21 cellular contexts compared by ENCODE assay signal in the genomic region with DNA sequence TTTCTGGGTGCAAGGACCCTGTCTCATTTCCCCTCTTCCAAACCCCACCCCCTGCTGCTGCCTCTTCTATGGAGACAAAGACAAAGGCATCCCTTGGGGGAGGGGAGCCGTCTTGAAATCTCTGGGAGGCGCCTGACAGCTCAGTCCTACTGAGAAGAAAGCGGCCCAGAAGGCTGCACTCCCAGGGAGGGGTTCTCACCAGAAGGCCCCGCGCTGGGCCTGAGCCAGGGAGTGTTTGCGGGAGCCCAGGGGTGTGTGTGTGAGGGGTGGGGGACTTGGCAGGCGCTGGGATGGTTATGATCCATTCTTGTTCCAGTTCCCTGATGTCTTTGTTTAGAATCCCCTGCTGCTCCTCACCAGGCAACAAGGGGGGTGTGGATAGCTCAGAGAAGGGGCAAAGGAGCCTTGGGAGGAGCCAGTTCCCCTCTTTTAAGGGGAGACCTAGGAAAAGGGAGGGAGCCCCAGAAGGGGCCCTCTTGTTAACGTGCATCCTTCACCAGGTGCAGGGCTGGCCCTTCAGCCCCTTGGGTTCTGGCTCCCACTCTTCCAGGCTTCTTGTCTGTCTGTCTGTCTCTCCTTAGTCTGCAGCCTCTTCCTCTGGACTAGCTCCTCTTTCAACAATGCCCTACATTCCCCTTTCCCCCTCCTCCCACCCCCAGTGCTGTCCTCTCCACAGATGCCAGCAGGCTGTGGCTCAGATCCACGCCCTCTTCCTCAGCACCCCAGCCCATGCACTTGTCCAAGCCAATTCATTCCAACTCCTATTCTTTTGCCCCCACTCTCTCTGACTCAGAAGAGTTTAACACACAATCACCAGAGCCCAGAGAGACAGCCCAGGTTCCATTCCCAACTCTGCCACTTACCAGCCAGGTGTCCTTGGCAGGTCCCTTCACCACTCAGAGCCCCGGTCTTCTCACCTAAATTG. TPM values are rescaled to one million over a fixed set of nuclear protein-coding genes. Genes with fewer than 3 reads are reported as not detected.
DNase-seq lines count a peak whose midpoint lies in the region; ATAC-seq and TF ChIP-seq lines count a peak whose summit lies in the region.
"Had no signal": no experiment of that assay in that cellular context is flagged by ENCODE, and none has a peak within 500 bp of the region (broad histone marks: within the 10 kb centered on the region; RNA-seq: fewer than 3 reads in every experiment).

No MANE protein-coding gene starts in this region.

- 0 out of 2 replicates have a peak overlapping the region, but pooled peaks have one; percentile 7 for H3K4me3 ChIP-seq in iPS-20b (ENCODE audit: low read length)
- no peak overlapping the region for H3K4me3 ChIP-seq in sigmoid colon
- H3K4me3 ChIP-seq: heart right ventricle, tibial artery had no signal

- no peak for TF ChIP-seq CTCF in sigmoid colon (IDR thresholded peaks at IDR 0.05)

- H3K36me3 ChIP-seq in iPS-20b (ENCODE audit: insufficient read depth, low read depth, low read length) (no peaks in the 10 kb centered on the region), sigmoid colon (no peaks in the 10 kb centered on the region)
- H3K36me3 ChIP-seq: heart right ventricle, tibial artery had no signal

- no peak for TF ChIP-seq POLR2A in sigmoid colon (IDR thresholded peaks at IDR 0.05)

- no peaks in the 10 kb centered on the region for H3K9me3 ChIP-seq in iPS-20b (ENCODE audit: insufficient read depth, low read depth, low read length)
- no peaks in the 10 kb centered on the region for H3K9me3 ChIP-seq in sigmoid colon
- H3K9me3 ChIP-seq: heart right ventricle, tibial artery had no signal

- no peak overlapping the region for H3K9ac ChIP-seq in iPS-20b (ENCODE audit: low read depth, low read length)

- 58 to 62% methylated on average over 10 of the region's 10 CpGs for WGBS in sigmoid colon, 2 donors

- no peak for TF ChIP-seq EP300 in sigmoid colon (IDR thresholded peaks at IDR 0.05)

- no peak for ATAC-seq in GM21529 (IDR thresholded peaks at IDR 0.05; ENCODE audit: unreplicated experiment)
- ATAC-seq: heart right ventricle; stimulated activated naive B cell treated with anti-CD40 and anti-IgM and Interleukin-4, amounts not matched to agents 10 μg/mL and 1 μg/mL and 100 μg/mL, for 72 hours had no signal

- H3K4me1 ChIP-seq in iPS-20b (ENCODE audit: insufficient read depth, low read length) (peaks cover 14% of the 10 kb centered on the region), sigmoid colon (no peaks in the 10 kb centered on the region)
- H3K4me1 ChIP-seq: heart right ventricle, tibial artery had no signal

- H3K27ac ChIP-seq in iPS-20b (ENCODE audit: low read length): no peak overlapping the region
- H3K27ac ChIP-seq in sigmoid colon: no peak overlapping the region
- H3K27ac ChIP-seq: heart right ventricle, tibial artery had no signal

- DNase-seq in NCI-H345 (lab: John Stamatoyannopoulos, UW) (peak; percentile 52), NCI-H345 treated with DMSO at 0.1 percent for 48 hours (lab: John Stamatoyannopoulos, UW; ENCODE audit: unreplicated experiment) (no peak), NCI-H69 (lab: John Stamatoyannopoulos, UW) (peak; percentile 95), sigmoid colon (peak; percentile 24), COLO829 (ENCODE audit: low spot score) (no peak)
- no peak for DNase-seq in stimulated activated CD4-positive, alpha-beta T cell treated with anti-CD3 and anti-CD28 coated beads, Interleukin-1b, Interleukin-23, amount 100 ng/mL, for 48 hours
- DNase-seq: activated naive CD4-positive, alpha-beta T cell; CD4-positive, alpha-beta T cell; cerebellar nuclear complex; heart right ventricle; IMR-90; kidney; mesenchymal stem cell; MM.1S; NCI-H187 treated with DMSO at 0.1 percent for 48 hours; NCI-H774; nephron progenitor cell; stimulated activated naive B cell treated with anti-CD40 and anti-IgM and Interleukin-4, amounts not matched to agents 10 μg/mL and 1 μg/mL and 100 μg/mL, for 72 hours; tibial artery had no signal

- intact Hi-C loops in sigmoid colon (cut with DNase I): no loop called here

- H3K27me3 ChIP-seq in iPS-20b (ENCODE audit: insufficient read depth, low read length): peaks cover 47% of the 10 kb centered on the region
- H3K27me3 ChIP-seq in sigmoid colon: no peaks in the 10 kb centered on the region

RNA-seq across cellular contexts. Expression of a gene that starts 45.4 kb away (rescaled TPM):
- 100 to 1,000 TPM in 2 of 4 donors, 10 to 100 TPM in 2; 35.7 to 162 (median 101) TPM for total RNA-seq in sigmoid colon
- polyA plus RNA-seq in sigmoid colon: 10 to 100 TPM; 19.2 to 45.0 (median 24.0) TPM

Comparison
In these comparisons a context has a peak if more than half of its experiments do, and no peak if none do; other contexts are left out.
1. DNase-seq: peak in NCI-H345 (single experiment), NCI-H69 (single experiment) and sigmoid colon (single experiment); none in NCI-H345 treated with DMSO at 0.1 percent for 48 hours (single experiment), stimulated activated CD4-positive, alpha-beta T cell treated with anti-CD3 and anti-CD28 coated beads, Interleukin-1b, Interleukin-23, amount 100 ng/mL, for 48 hours (single experiment) and COLO829 (single experiment).